ENCODE assay signal across 1 cellular context in the genomic region with DNA sequence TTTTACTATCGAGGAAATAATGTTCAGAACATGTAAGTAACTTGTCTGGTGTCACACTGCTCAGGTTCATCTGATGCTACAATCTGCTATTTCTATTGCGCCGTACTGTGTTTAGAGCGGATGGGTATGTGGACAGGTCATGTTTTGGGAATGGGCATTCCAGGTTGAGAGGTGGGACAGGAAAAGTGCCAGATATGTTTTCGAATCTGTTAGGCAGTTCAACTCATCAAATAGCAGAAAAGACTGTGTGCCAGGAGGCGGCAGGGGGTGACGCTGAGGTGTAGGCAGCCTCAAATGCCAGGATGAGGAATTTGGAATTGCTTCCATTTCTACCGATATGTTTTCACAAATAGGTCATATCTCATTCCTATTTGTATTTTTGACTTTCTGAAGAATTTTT.
TF ChIP-seq lines count a peak whose summit lies in the region.

No MANE protein-coding gene starts in this region.

TF ChIP-seq in H1, 55 proteins besides CTCF, POLR2A, EP300 and RAD21:
- TF ChIP-seq RNF2 (IDR thresholded peaks at IDR 0.05; ENCODE audit: borderline replicate concordance, low read depth, low read length, missing control alignments, poor library complexity, severe bottlenecking): no peak
- no peak for TF ChIP-seq CTBP2 (IDR thresholded peaks at IDR 0.05; ENCODE audit: borderline replicate concordance, insufficient read depth, insufficient read length, low read length)
- no peak for TF ChIP-seq HDAC6 (IDR thresholded peaks at IDR 0.05; ENCODE audit: low read depth, low read length)
- TF ChIP-seq SAP30 (IDR thresholded peaks at IDR 0.05; ENCODE audit: insufficient read depth, insufficient replicate concordance, low read length): no peak
- TF ChIP-seq FOSL1 (IDR thresholded peaks at IDR 0.05; ENCODE audit: insufficient read depth, low read depth, low read length): no peak
- TF ChIP-seq GABPA (IDR thresholded peaks at IDR 0.05; ENCODE audit: borderline replicate concordance, insufficient read depth, low read length): no peak
- TF ChIP-seq PHF8 (conservative IDR thresholded peaks at IDR 0.05; ENCODE audit: low read depth, low read length): no peak
- TF ChIP-seq MAFK (IDR thresholded peaks at IDR 0.05; ENCODE audit: low read depth, low read length): no peak
- TF ChIP-seq EGR1 (IDR thresholded peaks at IDR 0.05; ENCODE audit: borderline replicate concordance, low read depth, low read length): no peak
- TF ChIP-seq NANOG (IDR thresholded peaks at IDR 0.05; ENCODE audit: insufficient read depth, low read depth, low read length, poor library complexity, severe bottlenecking): no peak
- no peak for TF ChIP-seq TAF7 (optimal IDR thresholded peaks at IDR 0.05; ENCODE audit: borderline replicate concordance, low read depth, low read length)
- TF ChIP-seq SP1 (IDR thresholded peaks at IDR 0.05; ENCODE audit: low read depth, low read length): no peak
- no peak for TF ChIP-seq BACH1 (IDR thresholded peaks at IDR 0.05; ENCODE audit: low read length)
